In genomic region chr7:22357311-22358175, GRCh38 we compare ENCODE assay signal across 1 cellular context.
TF ChIP-seq lines count a peak whose summit lies in the region.

No MANE protein-coding gene starts in this region.

TF ChIP-seq in HEK293, 187 proteins besides CTCF, POLR2A, EP300 and RAD21 (continued from another document and continues in another):
- TF ChIP-seq ZNF600 (tag by site-specific recombination; IDR thresholded peaks at IDR 0.05) (peak; percentile 76), ZFP37 (tag by site-specific recombination; IDR thresholded peaks at IDR 0.05) (0 out of 2 replicates have a peak, but pooled peaks have one; percentile 54), ZBTB49 (tag by site-specific recombination; IDR thresholded peaks at IDR 0.05; ENCODE audit: low read depth) (no peak), WT1 (tag by site-specific recombination; IDR thresholded peaks at IDR 0.05) (no peak), INSM2 (tag by site-specific recombination; IDR thresholded peaks at IDR 0.05) (peak; percentile 68; the same call in 1 of the 2 replicates), ZNF548 (tag by site-specific recombination; IDR thresholded peaks at IDR 0.05) (no peak), ZNF302 (tag by site-specific recombination; IDR thresholded peaks at IDR 0.05; ENCODE audit: low read depth) (no peak), ZNF558 (tag by site-specific recombination; IDR thresholded peaks at IDR 0.05) (no peak), ZNF223 (tag by site-specific recombination; IDR thresholded peaks at IDR 0.05) (no peak), ZNF843 (tag by site-specific recombination; IDR thresholded peaks at IDR 0.05) (no peak), ZNF777 (tag by site-specific recombination; IDR thresholded peaks at IDR 0.05; ENCODE audit: borderline replicate concordance) (no peak), ZNF670 (tag by site-specific recombination; IDR thresholded peaks at IDR 0.05; ENCODE audit: low read depth) (no peak), ZNF24 (tag by site-specific recombination; IDR thresholded peaks at IDR 0.05) (no peak), ZNF221 (tag by site-specific recombination; IDR thresholded peaks at IDR 0.05; ENCODE audit: borderline replicate concordance) (no peak), ZXDB (tag by site-specific recombination; IDR thresholded peaks at IDR 0.05) (0 out of 2 replicates have a peak, but pooled peaks have one; percentile 25), ZNF26 (tag by site-specific recombination; IDR thresholded peaks at IDR 0.05) (no peak), ZNF175 (tag by site-specific recombination; IDR thresholded peaks at IDR 0.05) (no peak), ZNF560 (tag by site-specific recombination; IDR thresholded peaks at IDR 0.05; ENCODE audit: borderline replicate concordance) (no peak), GLI4 (tag by site-specific recombination; IDR thresholded peaks at IDR 0.05) (no peak), RBAK (tag by site-specific recombination; IDR thresholded peaks at IDR 0.05) (no peak), ZNF692 (tag by site-specific recombination; IDR thresholded peaks at IDR 0.05) (no peak), ZNF132 (tag by site-specific recombination; IDR thresholded peaks at IDR 0.05; ENCODE audit: borderline replicate concordance) (no peak), ZEB2 (tag by site-specific recombination; IDR thresholded peaks at IDR 0.05) (no peak), ZNF391 (tag by site-specific recombination; IDR thresholded peaks at IDR 0.05; ENCODE audit: borderline replicate concordance, low read depth) (no peak), ZNF121 (tag by site-specific recombination; IDR thresholded peaks at IDR 0.05) (no peak), REPIN1 (tag by site-specific recombination; IDR thresholded peaks at IDR 0.05; ENCODE audit: low read depth) (no peak), ZFP69B (tag by site-specific recombination; IDR thresholded peaks at IDR 0.05) (no peak), ZNF274 (IDR thresholded peaks at IDR 0.05; ENCODE audit: low read length) (no peak), ZNF274 (tag by site-specific recombination; IDR thresholded peaks at IDR 0.05; ENCODE audit: borderline replicate concordance) (no peak), ZNF555 (tag by site-specific recombination; conservative IDR thresholded peaks at IDR 0.05) (no peak), ZNF621 (tag by site-specific recombination; IDR thresholded peaks at IDR 0.05) (no peak), ZNF837 (tag by site-specific recombination; IDR thresholded peaks at IDR 0.05) (no peak), ZNF561 (tag by site-specific recombination; IDR thresholded peaks at IDR 0.05; ENCODE audit: borderline replicate concordance) (no peak), ZNF433 (tag by site-specific recombination; IDR thresholded peaks at IDR 0.05; ENCODE audit: low read depth) (no peak)
- TF ChIP-seq, protein P1, sequence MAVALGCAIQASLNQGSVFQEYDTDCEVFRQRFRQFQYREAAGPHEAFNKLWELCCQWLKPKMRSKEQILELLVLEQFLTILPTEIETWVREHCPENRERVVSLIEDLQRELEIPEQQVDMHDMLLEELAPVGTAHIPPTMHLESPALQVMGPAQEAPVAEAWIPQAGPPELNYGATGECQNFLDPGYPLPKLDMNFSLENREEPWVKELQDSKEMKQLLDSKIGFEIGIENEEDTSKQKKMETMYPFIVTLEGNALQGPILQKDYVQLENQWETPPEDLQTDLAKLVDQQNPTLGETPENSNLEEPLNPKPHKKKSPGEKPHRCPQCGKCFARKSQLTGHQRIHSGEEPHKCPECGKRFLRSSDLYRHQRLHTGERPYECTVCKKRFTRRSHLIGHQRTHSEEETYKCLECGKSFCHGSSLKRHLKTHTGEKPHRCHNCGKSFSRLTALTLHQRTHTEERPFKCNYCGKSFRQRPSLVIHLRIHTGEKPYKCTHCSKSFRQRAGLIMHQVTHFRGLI (tag by site-specific recombination; IDR thresholded peaks at IDR 0.05), result no peak
- TF ChIP-seq, protein P2, sequence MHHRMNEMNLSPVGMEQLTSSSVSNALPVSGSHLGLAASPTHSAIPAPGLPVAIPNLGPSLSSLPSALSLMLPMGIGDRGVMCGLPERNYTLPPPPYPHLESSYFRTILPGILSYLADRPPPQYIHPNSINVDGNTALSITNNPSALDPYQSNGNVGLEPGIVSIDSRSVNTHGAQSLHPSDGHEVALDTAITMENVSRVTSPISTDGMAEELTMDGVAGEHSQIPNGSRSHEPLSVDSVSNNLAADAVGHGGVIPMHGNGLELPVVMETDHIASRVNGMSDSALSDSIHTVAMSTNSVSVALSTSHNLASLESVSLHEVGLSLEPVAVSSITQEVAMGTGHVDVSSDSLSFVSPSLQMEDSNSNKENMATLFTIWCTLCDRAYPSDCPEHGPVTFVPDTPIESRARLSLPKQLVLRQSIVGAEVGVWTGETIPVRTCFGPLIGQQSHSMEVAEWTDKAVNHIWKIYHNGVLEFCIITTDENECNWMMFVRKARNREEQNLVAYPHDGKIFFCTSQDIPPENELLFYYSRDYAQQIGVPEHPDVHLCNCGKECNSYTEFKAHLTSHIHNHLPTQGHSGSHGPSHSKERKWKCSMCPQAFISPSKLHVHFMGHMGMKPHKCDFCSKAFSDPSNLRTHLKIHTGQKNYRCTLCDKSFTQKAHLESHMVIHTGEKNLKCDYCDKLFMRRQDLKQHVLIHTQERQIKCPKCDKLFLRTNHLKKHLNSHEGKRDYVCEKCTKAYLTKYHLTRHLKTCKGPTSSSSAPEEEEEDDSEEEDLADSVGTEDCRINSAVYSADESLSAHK (tag by site-specific recombination; IDR thresholded peaks at IDR 0.05), result no peak
- TF ChIP-seq, protein P3, sequence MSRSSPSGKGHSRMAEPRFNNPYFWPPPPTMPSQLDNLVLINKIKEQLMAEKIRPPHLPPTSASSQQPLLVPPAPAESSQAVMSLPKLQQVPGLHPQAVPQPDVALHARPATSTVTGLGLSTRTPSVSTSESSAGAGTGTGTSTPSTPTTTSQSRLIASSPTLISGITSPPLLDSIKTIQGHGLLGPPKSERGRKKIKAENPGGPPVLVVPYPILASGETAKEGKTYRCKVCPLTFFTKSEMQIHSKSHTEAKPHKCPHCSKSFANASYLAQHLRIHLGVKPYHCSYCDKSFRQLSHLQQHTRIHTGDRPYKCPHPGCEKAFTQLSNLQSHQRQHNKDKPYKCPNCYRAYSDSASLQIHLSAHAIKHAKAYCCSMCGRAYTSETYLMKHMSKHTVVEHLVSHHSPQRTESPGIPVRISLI (tag by site-specific recombination; IDR thresholded peaks at IDR 0.05), result no peak
- TF ChIP-seq, protein P4, sequence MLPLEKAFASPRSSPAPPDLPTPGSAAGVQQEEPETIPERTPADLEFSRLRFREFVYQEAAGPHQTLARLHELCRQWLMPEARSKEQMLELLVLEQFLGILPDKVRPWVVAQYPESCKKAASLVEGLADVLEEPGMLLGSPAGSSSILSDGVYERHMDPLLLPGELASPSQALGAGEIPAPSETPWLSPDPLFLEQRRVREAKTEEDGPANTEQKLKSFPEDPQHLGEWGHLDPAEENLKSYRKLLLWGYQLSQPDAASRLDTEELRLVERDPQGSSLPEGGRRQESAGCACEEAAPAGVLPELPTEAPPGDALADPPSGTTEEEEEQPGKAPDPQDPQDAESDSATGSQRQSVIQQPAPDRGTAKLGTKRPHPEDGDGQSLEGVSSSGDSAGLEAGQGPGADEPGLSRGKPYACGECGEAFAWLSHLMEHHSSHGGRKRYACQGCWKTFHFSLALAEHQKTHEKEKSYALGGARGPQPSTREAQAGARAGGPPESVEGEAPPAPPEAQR (tag by site-specific recombination; IDR thresholded peaks at IDR 0.05), result no peak
- TF ChIP-seq, protein P5, sequence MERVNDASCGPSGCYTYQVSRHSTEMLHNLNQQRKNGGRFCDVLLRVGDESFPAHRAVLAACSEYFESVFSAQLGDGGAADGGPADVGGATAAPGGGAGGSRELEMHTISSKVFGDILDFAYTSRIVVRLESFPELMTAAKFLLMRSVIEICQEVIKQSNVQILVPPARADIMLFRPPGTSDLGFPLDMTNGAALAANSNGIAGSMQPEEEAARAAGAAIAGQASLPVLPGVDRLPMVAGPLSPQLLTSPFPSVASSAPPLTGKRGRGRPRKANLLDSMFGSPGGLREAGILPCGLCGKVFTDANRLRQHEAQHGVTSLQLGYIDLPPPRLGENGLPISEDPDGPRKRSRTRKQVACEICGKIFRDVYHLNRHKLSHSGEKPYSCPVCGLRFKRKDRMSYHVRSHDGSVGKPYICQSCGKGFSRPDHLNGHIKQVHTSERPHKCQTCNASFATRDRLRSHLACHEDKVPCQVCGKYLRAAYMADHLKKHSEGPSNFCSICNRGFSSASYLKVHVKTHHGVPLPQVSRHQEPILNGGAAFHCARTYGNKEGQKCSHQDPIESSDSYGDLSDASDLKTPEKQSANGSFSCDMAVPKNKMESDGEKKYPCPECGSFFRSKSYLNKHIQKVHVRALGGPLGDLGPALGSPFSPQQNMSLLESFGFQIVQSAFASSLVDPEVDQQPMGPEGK (tag by site-specific recombination; IDR thresholded peaks at IDR 0.05), result no peak
- TF ChIP-seq, protein P6, sequence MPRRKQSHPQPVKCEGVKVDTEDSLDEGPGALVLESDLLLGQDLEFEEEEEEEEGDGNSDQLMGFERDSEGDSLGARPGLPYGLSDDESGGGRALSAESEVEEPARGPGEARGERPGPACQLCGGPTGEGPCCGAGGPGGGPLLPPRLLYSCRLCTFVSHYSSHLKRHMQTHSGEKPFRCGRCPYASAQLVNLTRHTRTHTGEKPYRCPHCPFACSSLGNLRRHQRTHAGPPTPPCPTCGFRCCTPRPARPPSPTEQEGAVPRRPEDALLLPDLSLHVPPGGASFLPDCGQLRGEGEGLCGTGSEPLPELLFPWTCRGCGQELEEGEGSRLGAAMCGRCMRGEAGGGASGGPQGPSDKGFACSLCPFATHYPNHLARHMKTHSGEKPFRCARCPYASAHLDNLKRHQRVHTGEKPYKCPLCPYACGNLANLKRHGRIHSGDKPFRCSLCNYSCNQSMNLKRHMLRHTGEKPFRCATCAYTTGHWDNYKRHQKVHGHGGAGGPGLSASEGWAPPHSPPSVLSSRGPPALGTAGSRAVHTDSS (tag by site-specific recombination; IDR thresholded peaks at IDR 0.05), result no peak
